24 cellular contexts compared by ENCODE assay signal in the genomic region with DNA sequence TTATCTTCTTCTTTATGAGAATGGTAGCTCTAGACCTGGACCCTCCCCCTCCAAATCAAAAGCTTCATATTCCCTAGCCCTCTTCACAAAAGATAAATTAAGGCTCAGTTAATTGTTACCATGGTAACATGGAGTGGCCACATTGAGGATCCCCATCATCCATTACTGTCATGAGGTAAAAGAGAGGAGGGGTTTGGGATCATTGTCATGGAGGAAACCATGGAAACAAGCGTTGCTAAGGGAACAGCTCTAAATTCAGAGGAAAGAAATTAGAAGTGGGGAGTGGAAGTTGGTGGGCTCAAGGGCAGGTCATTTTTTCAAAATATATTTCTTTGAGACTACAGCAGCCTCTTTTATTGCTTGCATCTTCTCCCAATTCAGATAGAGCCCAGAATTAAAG. TPM values are rescaled to one million over a fixed set of nuclear protein-coding genes. Genes with fewer than 3 reads are reported as not detected.
"Had no signal": no experiment of that assay in that cellular context is flagged by ENCODE, and none has a peak within 500 bp of the region (broad histone marks: within the 10 kb centered on the region; RNA-seq: fewer than 3 reads in every experiment).

No MANE protein-coding gene starts in this region.

- DNase-seq: activated naive CD4-positive, alpha-beta T cell treated with Interleukin-2 at 50 U/mL for 16 hours; activated naive CD8-positive, alpha-beta T cell treated with anti-CD3 and anti-CD28 coated beads for 36 hours; activated T-cell treated with anti-CD3 and anti-CD28 coated beads, Interleukin-2, amount 50 U/mL, for 4 hours; effector memory CD4-positive, alpha-beta T cell; glutamatergic neuron; kidney glomerular epithelial cell; left lung; naive thymus-derived CD4-positive, alpha-beta T cell; ovary; psoas muscle; stimulated activated CD4-positive, alpha-beta T cell treated with anti-CD3 and anti-CD28 coated beads, Interleukin-4, amount 100 ng/mL, for 24 hours; stimulated activated naive CD4-positive, alpha-beta T cell treated with Interleukin-2 at 50 U/mL for 16 hours had no signal

- H3K4me3 ChIP-seq: breast epithelium, esophagus muscularis mucosa, hepatocyte, left lung, lung, ovary, psoas muscle, right atrium auricular region, thoracic aorta, vagina had no signal

- H2AFZ ChIP-seq: hepatocyte had no signal

- ATAC-seq: activated T-cell treated with anti-CD3 and anti-CD28 coated beads, Interleukin-2, amount 50 U/mL, for 4 hours; left lung; naive thymus-derived CD4-positive, alpha-beta T cell; psoas muscle; WTC11 had no signal

- H3K9me3 ChIP-seq: breast epithelium, esophagus muscularis mucosa, left lung, neutrophil, psoas muscle, right atrium auricular region, thoracic aorta, vagina had no signal

- H3K4me1 ChIP-seq: left lung, psoas muscle had no signal

- H3K27ac ChIP-seq: breast epithelium, esophagus muscularis mucosa, hepatocyte, left lung, neutrophil, ovary, psoas muscle, right atrium auricular region, thoracic aorta, vagina had no signal

- H3K4me2 ChIP-seq: hepatocyte had no signal

- H3K79me2 ChIP-seq: hepatocyte had no signal

- H3K36me3 ChIP-seq: breast epithelium, esophagus muscularis mucosa, left lung, neutrophil, ovary, right atrium auricular region, thoracic aorta, vagina had no signal

- H3K27me3 ChIP-seq: ovary, vagina had no signal

- FAIRE-seq: astrocyte, colon, frontal cortex had no signal

RNA-seq across cellular contexts. Expression of a gene that starts 29.5 kb away (rescaled TPM):
- total RNA-seq: frontal cortex had no signal
